ENCODE assay signal across 1 cellular context in the genomic region with DNA sequence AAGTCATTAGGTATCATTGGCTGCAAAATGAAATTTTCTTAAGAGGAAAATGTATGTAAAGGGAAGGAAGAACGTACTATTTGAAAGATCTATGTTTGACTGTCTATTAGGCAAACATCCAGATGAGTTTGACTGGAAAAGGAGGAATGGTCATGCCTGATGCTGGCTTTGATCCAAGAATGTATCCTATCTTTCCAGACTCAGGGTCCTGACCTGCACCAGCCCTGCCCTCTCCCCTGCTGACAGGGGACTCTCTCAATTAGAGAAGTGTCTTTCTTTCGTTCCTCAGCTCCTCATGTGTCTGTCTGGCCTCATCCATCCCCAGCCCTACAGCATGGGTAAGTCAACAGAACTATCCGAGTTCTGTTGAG.
TF ChIP-seq lines count a peak whose summit lies in the region.

No MANE protein-coding gene starts in this region.

TF ChIP-seq in HepG2, 621 proteins besides CTCF, POLR2A, EP300 and RAD21 (continued from another document):
- TF ChIP-seq, protein P1, sequence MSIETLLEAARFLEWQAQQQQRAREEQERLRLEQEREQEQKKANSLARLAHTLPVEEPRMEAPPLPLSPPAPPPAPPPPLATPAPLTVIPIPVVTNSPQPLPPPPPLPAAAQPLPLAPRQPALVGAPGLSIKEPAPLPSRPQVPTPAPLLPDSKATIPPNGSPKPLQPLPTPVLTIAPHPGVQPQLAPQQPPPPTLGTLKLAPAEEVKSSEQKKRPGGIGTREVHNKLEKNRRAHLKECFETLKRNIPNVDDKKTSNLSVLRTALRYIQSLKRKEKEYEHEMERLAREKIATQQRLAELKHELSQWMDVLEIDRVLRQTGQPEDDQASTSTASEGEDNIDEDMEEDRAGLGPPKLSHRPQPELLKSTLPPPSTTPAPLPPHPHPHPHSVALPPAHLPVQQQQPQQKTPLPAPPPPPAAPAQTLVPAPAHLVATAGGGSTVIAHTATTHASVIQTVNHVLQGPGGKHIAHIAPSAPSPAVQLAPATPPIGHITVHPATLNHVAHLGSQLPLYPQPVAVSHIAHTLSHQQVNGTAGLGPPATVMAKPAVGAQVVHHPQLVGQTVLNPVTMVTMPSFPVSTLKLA (IDR thresholded peaks at IDR 0.05): no peak
- TF ChIP-seq ARHGAP35 (CRISPR knock-in tag; IDR thresholded peaks at IDR 0.05; ENCODE audit: borderline replicate concordance) (no peak), ZSCAN12 (CRISPR knock-in tag; IDR thresholded peaks at IDR 0.05) (no peak)
TF ChIP-seq in HepG2: peak in this region for 41.
